In genomic region chr5:174998131-174998730, GRCh38 we compare ENCODE assay signal across 13 cellular contexts.
"Had no signal": no experiment of that assay in that cellular context is flagged by ENCODE, and none has a peak within 500 bp of the region (broad histone marks: within the 10 kb centered on the region; RNA-seq: fewer than 3 reads in every experiment).

No MANE protein-coding gene starts in this region.

- H3K36me3 Mint-ChIP-seq: memory B cell had no signal

- H3K4me3 ChIP-seq: coronary artery, gastrocnemius medialis, heart right ventricle, left lung, ovary, stomach, uterus had no signal

- H3K4me1 Mint-ChIP-seq: memory B cell had no signal

- H3K36me3 ChIP-seq: gastrocnemius medialis, heart right ventricle, left lung, ovary, stomach, uterus had no signal

- H3K9me3 ChIP-seq: gastrocnemius medialis, ovary, uterus had no signal

- H3K4me3 Mint-ChIP-seq: activated naive CD8-positive, alpha-beta T cell treated with anti-CD3 and anti-CD28 coated beads, Interleukin-2, amount 50 U/mL, for 24 hours; activated T-cell treated with anti-CD3 and anti-CD28 coated beads, Interleukin-2, amount 50 U/mL, for 4 hours; memory B cell had no signal

- H3K27me3 Mint-ChIP-seq: activated naive CD8-positive, alpha-beta T cell treated with anti-CD3 and anti-CD28 coated beads, Interleukin-2, amount 50 U/mL, for 24 hours had no signal

- H3K27ac ChIP-seq: coronary artery, gastrocnemius medialis, heart right ventricle, left lung, ovary, stomach, uterus had no signal

- DNase-seq: activated CD4-positive, CD25-positive, alpha-beta regulatory T cell; activated gamma-delta T cell; activated naive CD8-positive, alpha-beta T cell treated with anti-CD3 and anti-CD28 coated beads, Interleukin-2, amount 50 U/mL, for 24 hours; activated T-cell treated with anti-CD3 and anti-CD28 coated beads, Interleukin-2, amount 50 U/mL, for 4 hours; effector CD8-positive, alpha-beta T cell; gastrocnemius medialis; heart right ventricle; left lung; ovary; stomach; uterus had no signal

- ATAC-seq: activated naive CD8-positive, alpha-beta T cell treated with anti-CD3 and anti-CD28 coated beads, Interleukin-2, amount 50 U/mL, for 24 hours; gastrocnemius medialis; heart right ventricle; left lung had no signal

- H3K27ac Mint-ChIP-seq: activated naive CD8-positive, alpha-beta T cell treated with anti-CD3 and anti-CD28 coated beads, Interleukin-2, amount 50 U/mL, for 24 hours; memory B cell had no signal

- H3K27me3 ChIP-seq: gastrocnemius medialis, left lung, ovary, stomach, uterus had no signal

- H3K4me1 ChIP-seq: gastrocnemius medialis, heart right ventricle, left lung, stomach, uterus had no signal
